Comparison of ENCODE assay signal across 24 cellular contexts in the genomic region with DNA sequence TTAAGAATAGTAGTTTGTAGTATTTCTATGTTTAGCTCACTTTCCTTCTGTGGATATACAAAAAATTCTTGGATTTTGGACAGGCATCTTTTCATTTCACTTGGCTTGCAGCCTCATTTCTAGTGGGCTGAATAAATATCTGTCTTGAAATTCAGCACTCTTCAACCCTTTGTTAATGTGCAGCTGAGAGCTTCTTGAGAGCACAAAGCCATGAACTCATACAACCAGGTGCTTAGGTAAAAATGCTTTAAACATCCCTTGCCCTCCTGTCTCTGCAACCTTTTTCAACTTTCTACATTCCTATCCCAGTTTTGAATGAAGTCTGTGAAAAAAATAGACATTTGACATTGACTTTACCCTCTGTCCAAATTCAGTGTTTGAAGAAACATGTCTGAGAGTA.
"Had no signal": no experiment of that assay in that cellular context is flagged by ENCODE, and none has a peak within 500 bp of the region (broad histone marks: within the 10 kb centered on the region; RNA-seq: fewer than 3 reads in every experiment).

No MANE protein-coding gene starts in this region.

- H3K4me3 Mint-ChIP-seq: activated B cell treated with CpG ODN at 0.5 μM for 24 hours; activated CD4-positive, alpha-beta T cell treated with anti-CD3 and anti-CD28 coated beads, Interleukin-2, amount 10 ng/mL, durations not matched to agents 24 days and 14 days; activated CD8-positive, alpha-beta memory T cell treated with anti-CD3 and anti-CD28 coated beads, Interleukin-2, amount 10 ng/mL, durations not matched to agents 7 days and 5 days; activated naive CD4-positive, alpha-beta T cell treated with anti-CD3 and anti-CD28 coated beads for 36 hours; activated naive CD8-positive, alpha-beta T cell; activated T-cell treated with anti-CD3 and anti-CD28 coated beads, Interleukin-2, amount 50 U/mL, for 24 hours; activated T-helper 1 cell treated with anti-CD3 and anti-CD28 coated beads, Interleukin-12 subunit alpha, Interleukin-12 subunit beta, Interleukin-2, Interleukin-4 antibody, amounts not matched to agents 30 ng/mL and 10 ng/mL and 1 ng/mL, durations not matched to agents 14 hours and 24 hours and 36 hours; central memory CD8-positive, alpha-beta T cell; T-helper 17 cell had no signal

- ATAC-seq: activated CD8-positive, alpha-beta memory T cell treated with anti-CD3 and anti-CD28 coated beads, Interleukin-2, amount 10 ng/mL, durations not matched to agents 7 days and 5 days; T-helper 17 cell had no signal

- H3K9me3 Mint-ChIP-seq: activated CD4-positive, alpha-beta T cell treated with anti-CD3 and anti-CD28 coated beads, Interleukin-2, amount 10 ng/mL, durations not matched to agents 24 days and 14 days; activated T-helper 1 cell treated with anti-CD3 and anti-CD28 coated beads, Interleukin-12 subunit alpha, Interleukin-12 subunit beta, Interleukin-2, Interleukin-4 antibody, amounts not matched to agents 30 ng/mL and 10 ng/mL and 1 ng/mL, durations not matched to agents 14 hours and 24 hours and 36 hours had no signal

- DNase-seq: activated B cell treated with CpG ODN at 0.5 μM for 24 hours; activated CD4-positive, alpha-beta T cell treated with anti-CD3 and anti-CD28 coated beads for 1 hour; activated CD4-positive, alpha-beta T cell treated with anti-CD3 and anti-CD28 coated beads, Interleukin-2, amount 10 ng/mL, durations not matched to agents 24 days and 14 days; activated CD4-positive, alpha-beta T cell treated with anti-CD3 and anti-CD28 coated beads, Interleukin-2, amount 50 U/mL, for 48 hours; activated CD8-positive, alpha-beta memory T cell treated with anti-CD3 and anti-CD28 coated beads, Interleukin-2, amount 10 ng/mL, durations not matched to agents 7 days and 5 days; activated effector memory CD4-positive, alpha-beta T cell treated with Interleukin-2 at 50 U/mL for 16 hours; activated naive CD4-positive, alpha-beta T cell treated with anti-CD3 and anti-CD28 coated beads for 36 hours; activated T-cell treated with anti-CD3 and anti-CD28 coated beads, Interleukin-2, amount 50 U/mL, for 24 hours; amygdala; Karpas-422; MM.1S; NCI-H1436 treated with DMSO at 0.1 percent for 48 hours; NCI-H1930; NCI-H2227 treated with DMSO at 0.1 percent for 48 hours; NCI-H446 treated with DMSO at 0.1 percent for 48 hours; NCI-H524 treated with DMSO at 0.1 percent for 48 hours; NCI-H748 treated with DMSO at 0.1 percent for 48 hours; SIG-M5; T-helper 17 cell; T1000 had no signal

- H3K27ac Mint-ChIP-seq: activated B cell treated with CpG ODN at 0.5 μM for 24 hours; activated CD4-positive, alpha-beta T cell treated with anti-CD3 and anti-CD28 coated beads, Interleukin-2, amount 10 ng/mL, durations not matched to agents 24 days and 14 days; activated CD8-positive, alpha-beta memory T cell treated with anti-CD3 and anti-CD28 coated beads, Interleukin-2, amount 10 ng/mL, durations not matched to agents 7 days and 5 days; activated naive CD4-positive, alpha-beta T cell treated with anti-CD3 and anti-CD28 coated beads for 36 hours; activated naive CD8-positive, alpha-beta T cell; activated T-cell treated with anti-CD3 and anti-CD28 coated beads, Interleukin-2, amount 50 U/mL, for 24 hours; activated T-helper 1 cell treated with anti-CD3 and anti-CD28 coated beads, Interleukin-12 subunit alpha, Interleukin-12 subunit beta, Interleukin-2, Interleukin-4 antibody, amounts not matched to agents 30 ng/mL and 10 ng/mL and 1 ng/mL, durations not matched to agents 14 hours and 24 hours and 36 hours; T-helper 17 cell had no signal

- H3K4me1 Mint-ChIP-seq: activated B cell treated with CpG ODN at 0.5 μM for 24 hours; activated CD4-positive, alpha-beta T cell treated with anti-CD3 and anti-CD28 coated beads, Interleukin-2, amount 10 ng/mL, durations not matched to agents 24 days and 14 days; activated CD8-positive, alpha-beta memory T cell treated with anti-CD3 and anti-CD28 coated beads, Interleukin-2, amount 10 ng/mL, durations not matched to agents 7 days and 5 days; central memory CD8-positive, alpha-beta T cell; T-helper 17 cell had no signal

- H3K27me3 Mint-ChIP-seq: activated B cell treated with CpG ODN at 0.5 μM for 24 hours; activated CD4-positive, alpha-beta T cell treated with anti-CD3 and anti-CD28 coated beads, Interleukin-2, amount 10 ng/mL, durations not matched to agents 24 days and 14 days; activated CD8-positive, alpha-beta memory T cell treated with anti-CD3 and anti-CD28 coated beads, Interleukin-2, amount 10 ng/mL, durations not matched to agents 7 days and 5 days; activated naive CD8-positive, alpha-beta T cell; activated T-cell treated with anti-CD3 and anti-CD28 coated beads, Interleukin-2, amount 50 U/mL, for 24 hours; brain; central memory CD8-positive, alpha-beta T cell; T-helper 17 cell had no signal

- H3K36me3 Mint-ChIP-seq: activated CD8-positive, alpha-beta memory T cell treated with anti-CD3 and anti-CD28 coated beads, Interleukin-2, amount 10 ng/mL, durations not matched to agents 7 days and 5 days; activated naive CD8-positive, alpha-beta T cell; brain had no signal
